8 cellular contexts compared by ENCODE assay signal in the genomic region with DNA sequence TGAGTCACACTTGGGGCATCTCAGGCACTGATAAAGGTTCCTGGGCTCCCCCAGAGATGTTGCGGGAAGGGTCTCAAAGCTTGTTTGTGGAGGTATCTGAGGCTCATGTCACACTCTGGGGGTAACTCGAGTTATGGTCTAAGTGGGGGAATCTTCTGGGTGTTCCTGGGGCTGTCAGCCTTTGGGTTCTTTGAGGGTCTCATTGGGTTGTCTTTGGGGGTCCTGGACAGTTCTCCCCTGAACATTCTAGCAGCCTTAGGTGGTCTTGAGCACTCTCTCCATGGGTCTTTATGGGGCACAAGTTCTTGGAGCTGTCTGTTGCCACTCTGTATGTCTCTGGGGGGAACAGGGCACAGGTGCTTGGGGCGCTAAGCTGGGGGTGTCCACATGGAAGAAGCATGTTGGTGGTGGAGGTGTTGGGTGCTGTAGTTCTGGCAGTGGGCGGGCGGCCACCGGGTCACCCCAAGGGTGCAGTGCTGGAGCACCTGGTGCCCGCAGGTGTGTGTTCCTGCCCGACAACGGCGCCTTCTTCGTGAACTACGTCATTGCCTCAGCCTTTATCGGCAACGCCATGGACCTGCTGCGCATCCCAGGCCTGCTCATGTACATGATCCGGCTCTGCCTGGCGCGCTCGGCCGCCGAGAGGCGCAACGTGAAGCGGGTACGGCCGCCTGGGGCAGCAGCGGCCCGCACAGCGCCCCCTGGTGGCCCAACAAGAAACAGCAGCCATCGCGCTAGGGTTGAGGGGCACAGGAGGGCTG. TPM values are rescaled to one million over a fixed set of nuclear protein-coding genes. Genes with fewer than 3 reads are reported as not detected.
A peak's percentile ranks its signal among the peaks of the same experiment; 100 is the strongest.
DNase-seq lines count a peak whose midpoint lies in the region; ATAC-seq and TF ChIP-seq lines count a peak whose summit lies in the region.

No MANE protein-coding gene starts in this region.

- H3K27me3 ChIP-seq in colonic mucosa, result no peaks in the 10 kb centered on the region

- H3K4me3 ChIP-seq in colonic mucosa (no peak overlapping the region), lower leg skin (ENCODE audit: low read depth, poor library complexity, severe bottlenecking) (no peak overlapping the region)

- H3K4me1 ChIP-seq in colonic mucosa, result no peaks in the 10 kb centered on the region

- no peak overlapping the region for H3K9ac ChIP-seq in colonic mucosa (ENCODE audit: low read depth in 2 of 2, low read length in 2 of 2)

- TF ChIP-seq CTCF in colonic mucosa (IDR thresholded peaks at IDR 0.05), result peak; percentile 99
- TF ChIP-seq CTCF in lower leg skin (IDR thresholded peaks at IDR 0.05), result peak in 1 of 3 donors; percentile 92

- intact Hi-C loops in colonic mucosa (cut with DNase I) (loop anchor here (2.0 kb wide), 1 partner anchor 55 kb away; no protein-coding TSS in a partner anchor), lower leg skin (cut with DNase I; ENCODE audit: low total_unique reads) (loop anchor here (2.0 kb wide), 1 partner anchor 51 kb away; no protein-coding TSS in a partner anchor)

- H3K9me3 ChIP-seq in colonic mucosa, result no peaks in the 10 kb centered on the region

- no peak for TF ChIP-seq POLR2A in lower leg skin (IDR thresholded peaks at IDR 0.05)

- no peaks in the 10 kb centered on the region for H3K36me3 ChIP-seq in colonic mucosa

- ATAC-seq in GM21737 (IDR thresholded peaks at IDR 0.05; ENCODE audit: unreplicated experiment), result peak; percentile 54
- ATAC-seq in HG03039 (IDR thresholded peaks at IDR 0.05; ENCODE audit: unreplicated experiment), result no peak

- DNase-seq in D341Med (ENCODE audit: low spot score), result peak; percentile 94
- DNase-seq in NCI-H1105 (lab: John Stamatoyannopoulos, UW), result peak; percentile 62
- DNase-seq in activated CD4-positive, alpha-beta T cell treated with anti-CD3 and anti-CD28 coated beads for 48 hours, result peak; percentile 88
- peak; percentile 77 for DNase-seq in colonic mucosa
- peak; percentile 53 to 94 for DNase-seq in lower leg skin (ENCODE audit: low spot score in 2 of 2)
- DNase-seq in stimulated activated CD4-positive, alpha-beta T cell treated with anti-CD3 and anti-CD28 coated beads, TNF-alpha, amount 100 ng/mL, for 4 hours (ENCODE audit: low read depth in 3 of 3), result peak; percentile 60 to 65 (median 64)

- no peak overlapping the region for H3K27ac ChIP-seq in colonic mucosa

- WGBS in lower leg skin, 2 donors, result 30 to 38% methylated on average over 11 to 12 of the region's 31 CpGs

RNA-seq across cellular contexts. Expression of gene CAPN11, which starts 7.1 kb away (rescaled TPM):
- total RNA-seq in colonic mucosa (1 to 10 TPM in 1 of 2 donors, not detected in 1; 2.0 TPM), lower leg skin (1 to 10 TPM in 2 of 4 donors, under 1 TPM in 2; 0.72 to 1.1 (median 0.89) TPM)

RNA-seq across cellular contexts. Expression of gene TMEM63B, which starts 24.2 kb away (rescaled TPM):
- 10 to 100 TPM; 74.3 to 95.3 TPM for total RNA-seq in colonic mucosa
- total RNA-seq in lower leg skin, result 10 to 100 TPM; 73.4 to 91.2 (median 87.7) TPM

RNA-seq across cellular contexts. Expression of gene MRPL14, which starts 24.3 kb away (rescaled TPM):
- total RNA-seq in colonic mucosa (10 to 100 TPM; 72.0 to 77.7 TPM), lower leg skin (10 to 100 TPM; 45.7 to 74.3 (median 52.0) TPM)
